In genomic region chr7:243580-243978, GRCh38 we compare ENCODE assay signal across 21 cellular contexts. TPM values are rescaled to one million over a fixed set of nuclear protein-coding genes. Genes with fewer than 3 reads are reported as not detected.
"Had no signal": no experiment of that assay in that cellular context is flagged by ENCODE, and none has a peak within 500 bp of the region (broad histone marks: within the 10 kb centered on the region; RNA-seq: fewer than 3 reads in every experiment).

No MANE protein-coding gene starts in this region.

RNA-seq across cellular contexts. Expression of gene FOXL3, which starts 46.4 kb away (rescaled TPM):
- total RNA-seq: activated naive CD4-positive, alpha-beta T cell treated with anti-CD3 and anti-CD28 coated beads for 36 hours; activated naive CD4-positive, alpha-beta T cell treated with anti-CD3 and anti-CD28 coated beads, Interleukin-2, amount 50 U/mL, for 72 hours; activated naive CD8-positive, alpha-beta T cell treated with anti-CD3 and anti-CD28 coated beads for 36 hours; activated naive CD8-positive, alpha-beta T cell treated with anti-CD3 and anti-CD28 coated beads, Interleukin-2, amount 10 ng/mL, durations not matched to agents 7 days and 5 days; activated T-cell treated with anti-CD3 and anti-CD28 coated beads, Interleukin-2, amount 50 U/mL, for 4 hours; activated T-cell treated with anti-CD3 and anti-CD28 coated beads, Interleukin-2, amount 50 U/mL, for 72 hours; activated T-helper 1 cell treated with anti-CD3 and anti-CD28 coated beads, Interleukin-12 subunit alpha, Interleukin-12 subunit beta, Interleukin-2, Interleukin-4 antibody, amounts not matched to agents 30 ng/mL and 10 ng/mL and 1 ng/mL, durations not matched to agents 14 hours and 24 hours and 36 hours; activated T-helper 17 cell treated with anti-CD3 and anti-CD28 coated beads, Interleukin-2, amount 50 U/mL, for 72 hours; activated T-helper 2 cell treated with anti-CD3 and anti-CD28 coated beads, Interferon-gamma antibody, Interleukin-2, Interleukin-4, amounts not matched to agents 10 μg/mL and 5 μg/mL and 100 μg/mL, durations not matched to agents 14 hours and 24 hours and 36 hours; adrenal gland; aorta; ascending aorta; astrocyte; body of pancreas; breast epithelium; bronchial epithelial cell; cardiac muscle cell; cardiac septum; cerebellum; chondrocyte had no signal
- polyA plus RNA-seq: adipose tissue, adrenal gland, aorta, cardiac muscle cell had no signal
